26 cellular contexts compared by ENCODE assay signal in the genomic region with DNA sequence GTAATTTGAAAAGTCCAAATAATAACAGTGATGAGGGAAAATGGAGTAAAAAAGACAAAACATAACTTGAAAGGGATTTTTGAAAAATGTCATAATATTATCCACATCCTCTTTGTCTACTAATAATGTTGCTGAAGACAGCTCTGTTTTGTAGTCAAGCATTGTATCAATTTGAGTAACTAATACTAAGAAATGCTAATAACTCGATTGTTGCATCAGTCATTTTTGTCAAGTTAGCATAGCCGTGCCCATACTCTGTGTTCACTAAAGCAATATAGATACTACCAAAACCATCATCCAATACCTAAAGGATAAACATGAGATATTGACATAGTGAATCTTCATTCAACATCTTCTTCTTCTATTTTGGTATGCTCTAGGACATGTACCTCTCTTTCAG. TPM values are rescaled to one million over a fixed set of nuclear protein-coding genes. Genes with fewer than 3 reads are reported as not detected.
DNase-seq lines count a peak whose midpoint lies in the region; ATAC-seq and TF ChIP-seq lines count a peak whose summit lies in the region.
"Had no signal": no experiment of that assay in that cellular context is flagged by ENCODE, and none has a peak within 500 bp of the region (broad histone marks: within the 10 kb centered on the region; RNA-seq: fewer than 3 reads in every experiment).

No MANE protein-coding gene starts in this region.

- H2BK5ac ChIP-seq in mesendoderm (ENCODE audit: low read length): no peak overlapping the region

- TF ChIP-seq POLR2A in GM18505 (IDR thresholded peaks at IDR 0.05; ENCODE audit: borderline replicate concordance, extremely low read depth, insufficient read depth, insufficient read length) (no peak), body of pancreas (IDR thresholded peaks at IDR 0.05) (no peak)

- H3K79me1 ChIP-seq in mesendoderm (ENCODE audit: low read length): no peaks in the 10 kb centered on the region

- H3K27ac ChIP-seq in mesendoderm (ENCODE audit: low read depth, low read length) (no peak overlapping the region), body of pancreas (no peak overlapping the region)
- H3K27ac ChIP-seq: KMS-11, psoas muscle, skin epidermis, thoracic aorta had no signal

- H3K4me1 ChIP-seq in mesendoderm (ENCODE audit: control insufficient read depth, low read depth, low read length) (no peaks in the 10 kb centered on the region), body of pancreas (no peaks in the 10 kb centered on the region)
- H3K4me1 ChIP-seq: psoas muscle had no signal

- peak; percentile 54 for ATAC-seq in GM18505 (IDR thresholded peaks at IDR 0.05; ENCODE audit: unreplicated experiment)
- ATAC-seq in GM19455 (IDR thresholded peaks at IDR 0.05; ENCODE audit: unreplicated experiment): peak; percentile 41
- ATAC-seq in HG02884 (IDR thresholded peaks at IDR 0.05; ENCODE audit: unreplicated experiment): peak; percentile 53
- ATAC-seq in HG03520 (IDR thresholded peaks at IDR 0.05; ENCODE audit: unreplicated experiment): peak; percentile 53
- ATAC-seq in body of pancreas: no peak
- ATAC-seq: psoas muscle had no signal

- H3K18ac ChIP-seq in mesendoderm (ENCODE audit: low read length): no peak overlapping the region

- no peak overlapping the region for H2BK120ac ChIP-seq in mesendoderm (ENCODE audit: low read depth, low read length)

- no peak overlapping the region for H3K56ac ChIP-seq in mesendoderm (ENCODE audit: low read length)

- no peak overlapping the region for H2BK15ac ChIP-seq in mesendoderm (replicated peaks; ENCODE audit: low read depth)

- H3K23ac ChIP-seq in mesendoderm (ENCODE audit: low read length): no peak overlapping the region

- no peak overlapping the region for H4K5ac ChIP-seq in mesendoderm (ENCODE audit: low read length)

- H3K36me3 ChIP-seq in mesendoderm (ENCODE audit: control insufficient read depth, insufficient read depth, low read length) (no peaks in the 10 kb centered on the region), body of pancreas (replicated peaks in 1 of 2; ENCODE audit: insufficient read depth in 1 of 2, low read depth in 2 of 2) (no peaks in the 10 kb centered on the region)
- H3K36me3 ChIP-seq: thoracic aorta had no signal

- DNase-seq in NCI-H1105 (lab: John Stamatoyannopoulos, UW): no peak
- DNase-seq in mesendoderm: no peak
- no peak for DNase-seq in body of pancreas
- no peak for DNase-seq in ureter (ENCODE audit: low spot score)
- DNase-seq: activated CD4-positive, alpha-beta memory T cell treated with anti-CD3 and anti-CD28 coated beads, Interleukin-2, amount 10 ng/mL, durations not matched to agents 7 days and 5 days; activated naive CD4-positive, alpha-beta T cell treated with Interleukin-2 at 50 U/mL for 16 hours; amygdala; C1 segment of cervical spinal cord; H7; NCI-H187; NCI-H748 treated with DMSO at 0.1 percent for 48 hours; psoas muscle; SHP77; stimulated activated CD4-positive, alpha-beta T cell treated with anti-CD3 and anti-CD28 coated beads, Interleukin-2, amount 100 ng/mL, for 24 hours; stimulated activated naive B cell treated with anti-CD40 and anti-IgM and Interleukin-4, amounts not matched to agents 10 μg/mL and 1 μg/mL and 100 μg/mL, for 72 hours; SW 1271 had no signal

- intact Hi-C loops in body of pancreas (cut with DNase I): no loop called here

- no CpG with 5 or more reads among the region's 2 CpGs for WGBS in mesendoderm (ENCODE audit: extremely low coverage, insufficient coverage, low lambda C conversion rate)
- 91 to 93% methylated on average over 2 of the region's 2 CpGs for WGBS in body of pancreas, 2 donors

- H3K4me3 ChIP-seq in mesendoderm (ENCODE audit: low read length) (no peak overlapping the region), body of pancreas (no peak overlapping the region)
- H3K4me3 ChIP-seq: lung, psoas muscle, skin epidermis, thoracic aorta had no signal

- H3K9ac ChIP-seq in mesendoderm (ENCODE audit: low read length): no peak overlapping the region
- H3K9ac ChIP-seq: KMS-11 had no signal

- no peaks in the 10 kb centered on the region for H3K79me2 ChIP-seq in mesendoderm (ENCODE audit: control insufficient read depth, insufficient read depth, low read length)

- no peak overlapping the region for H2AK5ac ChIP-seq in mesendoderm (ENCODE audit: low read length)

- no peak overlapping the region for H3K4ac ChIP-seq in mesendoderm (ENCODE audit: low read depth, low read length)

- no peak overlapping the region for H4K8ac ChIP-seq in mesendoderm (ENCODE audit: low read depth, low read length)

- no peaks in the 10 kb centered on the region for H3K9me3 ChIP-seq in body of pancreas
- H3K9me3 ChIP-seq: psoas muscle, thoracic aorta had no signal

- no peak for TF ChIP-seq CTCF in body of pancreas (IDR thresholded peaks at IDR 0.05)

- H3K27me3 ChIP-seq in mesendoderm (ENCODE audit: insufficient read depth, low read length, poor library complexity) (no peaks in the 10 kb centered on the region), body of pancreas (no peaks in the 10 kb centered on the region)

- H3K4me2 ChIP-seq in mesendoderm (ENCODE audit: low read length): no peak overlapping the region
- H3K4me2 ChIP-seq: KMS-11 had no signal

RNA-seq across cellular contexts. Expression of gene PDC, which starts 17.3 kb away (rescaled TPM):
- polyA plus RNA-seq in mesendoderm (2013, experiment 1 of 2): not detected
- not detected for polyA plus RNA-seq in mesendoderm (2013, experiment 2 of 2)
- total RNA-seq in body of pancreas (not detected), ureter (not detected)
- total RNA-seq: activated CD4-positive, alpha-beta memory T cell treated with anti-CD3 and anti-CD28 coated beads, Interleukin-2, amount 10 ng/mL, durations not matched to agents 7 days and 5 days; glomerular endothelial cell; H7; kidney epithelial cell; lung; psoas muscle; thoracic aorta had no signal
- polyA plus RNA-seq: lung, psoas muscle had no signal
